Comparison of ENCODE assay signal across 10 cellular contexts in the genomic region with DNA sequence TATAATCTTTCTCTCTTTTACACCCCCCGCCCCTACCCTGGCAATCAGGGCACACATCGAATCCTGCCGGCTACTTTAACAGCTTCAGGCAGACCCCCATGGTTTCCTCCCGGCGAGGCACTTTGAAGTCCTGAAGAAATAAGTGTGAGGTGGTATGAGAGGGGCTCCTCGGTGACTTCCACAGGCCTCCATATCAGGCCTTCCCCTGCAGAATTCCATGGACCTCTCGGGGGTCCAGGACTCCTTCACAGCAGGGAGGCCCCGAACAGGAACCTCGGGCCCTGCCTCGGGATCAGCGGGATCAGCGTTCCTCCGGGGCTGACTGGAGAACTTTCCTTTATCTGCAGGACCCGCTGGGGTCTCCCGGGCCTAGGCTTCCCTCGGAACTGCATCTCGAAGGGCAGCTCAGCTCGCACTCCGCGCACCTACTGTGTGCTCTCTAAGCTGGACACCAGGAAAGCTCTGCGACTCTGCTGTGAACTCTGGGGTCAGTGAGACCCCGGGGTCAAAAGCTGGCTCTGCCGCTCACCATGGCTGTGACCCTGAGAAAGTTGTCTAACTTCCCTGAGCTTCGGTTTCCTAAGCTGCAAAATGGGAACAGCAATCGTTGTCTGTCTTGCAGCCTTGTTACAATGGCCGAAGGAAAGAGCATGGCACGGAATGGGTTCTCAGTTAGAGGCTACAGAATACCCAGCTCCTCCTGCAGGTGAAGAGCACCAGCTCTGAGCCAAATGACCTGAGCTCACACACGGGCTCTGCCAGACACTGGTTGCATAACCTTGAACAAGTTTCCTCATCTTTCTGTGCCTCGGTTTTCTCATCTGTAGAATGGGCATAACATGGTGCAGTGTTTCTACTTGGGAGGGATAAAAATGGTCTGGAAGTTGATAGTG.
A peak's percentile ranks its signal among the peaks of the same experiment; 100 is the strongest.
DNase-seq lines count a peak whose midpoint lies in the region; ATAC-seq and TF ChIP-seq lines count a peak whose summit lies in the region.
"Had no signal": no experiment of that assay in that cellular context is flagged by ENCODE, and none has a peak within 500 bp of the region (broad histone marks: within the 10 kb centered on the region; RNA-seq: fewer than 3 reads in every experiment).

No MANE protein-coding gene starts in this region.

- H3K27me3 Mint-ChIP-seq in CD8-positive, alpha-beta memory T cell: peaks cover 2 to 3% of the 10 kb centered on the region in 2 donors

- TF ChIP-seq CTCF in PC-3 (conservative IDR thresholded peaks at IDR 0.05; ENCODE audit: low read depth, low read length) (no peak), foreskin fibroblast (IDR thresholded peaks at IDR 0.05; ENCODE audit: low read depth, low read length) (no peak)

- POLR2A ChIA-PET in CD8-positive, alpha-beta memory T cell (lab: Charles Lee): interaction anchor here (0.6 to 1.8 kb wide), 2 partner anchors 97 to 361 kb away, joined by 3 to 5 read pairs; a partner anchor contains a TSS
- POLR2A ChIA-PET in PC-3 (lab: Charles Lee; ENCODE audit: unreplicated experiment): no interaction called here

- H4K20me1 ChIP-seq in PC-3 (ENCODE audit: low read length): no peaks in the 10 kb centered on the region

- no peaks in the 10 kb centered on the region for H3K36me3 ChIP-seq in CD8-positive, alpha-beta memory T cell (ENCODE audit: insufficient read depth, low read length)
- no peaks in the 10 kb centered on the region for H3K36me3 ChIP-seq in PC-3 (ENCODE audit: low read depth, low read length)
- no peaks in the 10 kb centered on the region for H3K36me3 ChIP-seq in iPS-15b (ENCODE audit: control insufficient read depth, insufficient read depth, low read length)
- no peaks in the 10 kb centered on the region for H3K36me3 ChIP-seq in rectal smooth muscle tissue (ENCODE audit: control insufficient read depth, insufficient read depth, low read length)

- TSS peak; percentile 71 for BruUV-seq in PC-3 (replicated peaks; lab: Mats Ljungman, UMichigan)

- H3K4me3 Mint-ChIP-seq in CD8-positive, alpha-beta memory T cell: peak overlapping the region in 5 of 7 donors; percentile 46 to 70 (median 60)

- H3K4me1 ChIP-seq in CD8-positive, alpha-beta memory T cell (ENCODE audit: insufficient read depth, low read length): peaks cover 23% of the 10 kb centered on the region
- peaks cover 6% of the 10 kb centered on the region; the same call in 1 of the 2 replicates for H3K4me1 ChIP-seq in PC-3 (ENCODE audit: insufficient read depth, low read length)
- H3K4me1 ChIP-seq in iPS-15b (ENCODE audit: control insufficient read depth, insufficient read depth, low read length): peaks cover 7% of the 10 kb centered on the region
- H3K4me1 ChIP-seq in rectal smooth muscle tissue (ENCODE audit: control insufficient read depth, insufficient read depth, low read length): no peaks in the 10 kb centered on the region

- H3K4me2 ChIP-seq in PC-3 (ENCODE audit: low read length): peak overlapping the region; percentile 76

- no peaks in the 10 kb centered on the region for H3K9me3 Mint-ChIP-seq in CD8-positive, alpha-beta memory T cell

- no peaks in the 10 kb centered on the region for H3K36me3 Mint-ChIP-seq in CD8-positive, alpha-beta memory T cell

- CTCF ChIA-PET in CD8-positive, alpha-beta memory T cell (lab: Charles Lee): interaction anchor here (1.3 kb wide), 1 partner anchor 11 kb away, joined by 3 read pairs; no protein-coding TSS in a partner anchor
- CTCF ChIA-PET in PC-3 (lab: Charles Lee): interaction anchor here (0.7 kb wide), 1 partner anchor 589 kb away, joined by 3 read pairs; no protein-coding TSS in a partner anchor

- no peak overlapping the region for H3K27ac ChIP-seq in CD8-positive, alpha-beta memory T cell (ENCODE audit: low read depth, low read length)
- H3K27ac ChIP-seq in PC-3 (ENCODE audit: low read length) (no peak overlapping the region), rectal smooth muscle tissue (ENCODE audit: low read depth, low read length) (peak overlapping the region; percentile 30)

- no peaks in the 10 kb centered on the region for H3K9me2 ChIP-seq in PC-3 (replicated peaks; ENCODE audit: low read length)

- peak overlapping the region in 4 of 8 donors; percentile 6 to 66 (median 38) for H3K27ac Mint-ChIP-seq in CD8-positive, alpha-beta memory T cell

- ATAC-seq in PC-3 (no peak), HG02642 (IDR thresholded peaks at IDR 0.05; ENCODE audit: poor library complexity, unreplicated experiment) (no peak), GM21825 (IDR thresholded peaks at IDR 0.05; ENCODE audit: unreplicated experiment) (no peak)

- intact Hi-C loops in PC-3 (cut with micrococcal nuclease): loop anchor here (5.0 kb wide), 2 partner anchors 78 to 93 kb away; no protein-coding TSS in a partner anchor

- H2AFZ ChIP-seq in PC-3 (ENCODE audit: low read length): peak overlapping the region; percentile 75

- H3K9ac ChIP-seq in PC-3 (ENCODE audit: low read length): no peak overlapping the region
- H3K9ac ChIP-seq in iPS-15b (ENCODE audit: low read depth, low read length): no peak overlapping the region
- H3K9ac ChIP-seq in rectal smooth muscle tissue (ENCODE audit: low read length): no peak overlapping the region

- peaks cover 32 to 44% (median 40%) of the 10 kb centered on the region in 3 donors for H3K4me1 Mint-ChIP-seq in CD8-positive, alpha-beta memory T cell

- H3K9me3 ChIP-seq in CD8-positive, alpha-beta memory T cell (ENCODE audit: low read length): no peaks in the 10 kb centered on the region
- no peaks in the 10 kb centered on the region for H3K9me3 ChIP-seq in PC-3 (ENCODE audit: low read length)
- no peaks in the 10 kb centered on the region for H3K9me3 ChIP-seq in iPS-15b (ENCODE audit: control insufficient read depth, insufficient read depth, low read length)

- no peak for DNase-seq in CD8-positive, alpha-beta memory T cell
- DNase-seq in PC-3: no peak
- DNase-seq in foreskin fibroblast: no peak
- no peak for DNase-seq in COR-L47 (lab: John Stamatoyannopoulos, UW)
- DNase-seq: mammary epithelial cell, NCI-H1694 had no signal

- no peaks in the 10 kb centered on the region for H3K27me3 ChIP-seq in CD8-positive, alpha-beta memory T cell (ENCODE audit: insufficient read depth, low read length, poor library complexity, severe bottlenecking)
- no peaks in the 10 kb centered on the region for H3K27me3 ChIP-seq in PC-3 (ENCODE audit: low read length)
- H3K27me3 ChIP-seq in iPS-15b (ENCODE audit: control insufficient read depth, insufficient read depth, low read length): peaks cover 18% of the 10 kb centered on the region
- no peaks in the 10 kb centered on the region for H3K27me3 ChIP-seq in rectal smooth muscle tissue (ENCODE audit: control insufficient read depth, insufficient read depth, low read length)

- H3F3A ChIP-seq in PC-3 (ENCODE audit: low read length, unreplicated experiment): no peaks in the 10 kb centered on the region

- H3K79me2 ChIP-seq in PC-3 (ENCODE audit: low read length): no peaks in the 10 kb centered on the region

- H3K4me3 ChIP-seq in CD8-positive, alpha-beta memory T cell (ENCODE audit: low read length): no peak overlapping the region
- peak overlapping the region; percentile 35; the same call in 1 of the 2 replicates for H3K4me3 ChIP-seq in PC-3 (ENCODE audit: low read length)
- peak overlapping the region; percentile 44 for H3K4me3 ChIP-seq in iPS-15b (ENCODE audit: low read depth, low read length)
- H3K4me3 ChIP-seq in rectal smooth muscle tissue (ENCODE audit: low read length): peak overlapping the region; percentile 57
- no peak overlapping the region for H3K4me3 ChIP-seq in foreskin fibroblast (ENCODE audit: low read depth in 1 of 2, low read length in 2 of 2)

Comparison
In these comparisons a context has a peak if more than half of its experiments do, and no peak if none do; other contexts are left out.
1. H3K4me3 ChIP-seq: peak in PC-3 (single experiment), iPS-15b (single experiment) and rectal smooth muscle tissue (single experiment); none in CD8-positive, alpha-beta memory T cell (single experiment) and foreskin fibroblast (0 of 2).